Comparison of ENCODE assay signal across 1 cellular context in genomic region chr7:10931161-10931560, GRCh38.
TF ChIP-seq lines count a peak whose summit lies in the region.

No MANE protein-coding gene starts in this region.

TF ChIP-seq in H1, 55 proteins besides CTCF, POLR2A, EP300 and RAD21 (continued from another document):
- TF ChIP-seq, protein P1, sequence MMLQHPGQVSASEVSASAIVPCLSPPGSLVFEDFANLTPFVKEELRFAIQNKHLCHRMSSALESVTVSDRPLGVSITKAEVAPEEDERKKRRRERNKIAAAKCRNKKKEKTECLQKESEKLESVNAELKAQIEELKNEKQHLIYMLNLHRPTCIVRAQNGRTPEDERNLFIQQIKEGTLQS (IDR thresholded peaks at IDR 0.05; ENCODE audit: insufficient read depth, low read depth, low read length) = no peak
- no peak for TF ChIP-seq YY1 (IDR thresholded peaks at IDR 0.05; ENCODE audit: low read depth, low read length)
- TF ChIP-seq SP4 (IDR thresholded peaks at IDR 0.05; ENCODE audit: low read length) = no peak
- no peak for TF ChIP-seq GTF2F1 (IDR thresholded peaks at IDR 0.05; ENCODE audit: borderline replicate concordance, low read depth, low read length)
- no peak for TF ChIP-seq SRF (IDR thresholded peaks at IDR 0.05; ENCODE audit: low read depth, low read length)
- no peak for TF ChIP-seq NANOG (IDR thresholded peaks at IDR 0.05; ENCODE audit: insufficient read depth, low read depth, low read length, poor library complexity, severe bottlenecking)
- no peak for TF ChIP-seq RBBP5 (IDR thresholded peaks at IDR 0.05; ENCODE audit: borderline replicate concordance, low read depth, low read length)
- no peak for TF ChIP-seq SP2 (IDR thresholded peaks at IDR 0.05; ENCODE audit: low read length)
- TF ChIP-seq USF2 (IDR thresholded peaks at IDR 0.05; ENCODE audit: low read length) = no peak
